In the genomic region with DNA sequence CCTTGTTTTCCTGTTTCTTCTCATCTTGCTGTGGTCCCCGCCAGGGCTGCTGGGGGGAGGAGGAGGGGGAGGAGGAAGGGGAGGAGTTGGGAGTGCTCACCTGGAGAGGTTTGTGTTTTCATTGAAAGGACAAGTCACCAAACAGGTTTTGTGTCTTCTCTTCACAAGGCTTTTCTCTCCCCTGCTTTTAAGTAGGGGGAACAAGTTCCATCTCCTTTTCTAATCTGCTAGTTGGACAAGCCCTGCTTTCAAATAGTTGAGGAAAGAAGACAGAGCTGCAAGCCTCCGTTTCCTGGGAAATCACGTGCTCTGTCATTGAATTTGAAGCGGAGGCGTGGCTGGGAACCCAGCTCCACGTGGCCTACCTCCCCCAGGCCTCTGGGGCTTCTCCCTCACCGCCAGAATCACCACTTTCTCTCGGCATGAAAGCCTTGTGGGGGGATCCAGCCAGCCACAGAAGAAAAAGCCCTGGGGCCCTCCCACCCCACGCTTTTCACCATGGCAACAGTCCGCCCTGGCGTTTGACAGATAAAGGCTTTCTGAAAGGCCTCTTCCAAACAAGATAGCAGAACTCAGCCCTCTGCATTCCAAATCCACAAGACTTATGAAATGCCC, we compare ENCODE assay signal across 9 cellular contexts. TPM values are rescaled to one million over a fixed set of nuclear protein-coding genes. Genes with fewer than 3 reads are reported as not detected.
DNase-seq lines count a peak whose midpoint lies in the region; ATAC-seq, FAIRE-seq and TF ChIP-seq lines count a peak whose summit lies in the region.
"Had no signal": no experiment of that assay in that cellular context is flagged by ENCODE, and none has a peak within 500 bp of the region (broad histone marks: within the 10 kb centered on the region; RNA-seq: fewer than 3 reads in every experiment).

No MANE protein-coding gene starts in this region.

- in situ Hi-C loops in Caki2 (cut with HindIII; ENCODE audit: low pct_unique_long_range_greater_than_20kb, low sequenced_read_pairs), result no loop called here
- in situ Hi-C loops in KBM-7 (cut with MboI; ENCODE audit: low pct_unique_long_range_greater_than_20kb, low sequenced_read_pairs), result no loop called here

- no peaks in the 10 kb centered on the region for H3K9me3 Mint-ChIP-seq in activated T-cell treated with anti-CD3 and anti-CD28 coated beads, Interleukin-2, amount 50 U/mL, for 24 hours

- TF ChIP-seq POLR2A in heart left ventricle (IDR thresholded peaks at IDR 0.05) (no peak), sigmoid colon (IDR thresholded peaks at IDR 0.05) (no peak)

- peak overlapping the region in 5 of 12 donors; percentile 13 to 52 (median 28) for H3K27ac ChIP-seq in heart left ventricle
- H3K27ac ChIP-seq in sigmoid colon, result no peak overlapping the region

- H3K27me3 Mint-ChIP-seq in activated T-cell treated with anti-CD3 and anti-CD28 coated beads, Interleukin-2, amount 50 U/mL, for 24 hours, result peaks cover 17% of the 10 kb centered on the region

- H3K36me3 Mint-ChIP-seq in activated T-cell treated with anti-CD3 and anti-CD28 coated beads, Interleukin-2, amount 50 U/mL, for 24 hours (ENCODE audit: low read depth), result no peaks in the 10 kb centered on the region

- H3K36me3 ChIP-seq in heart left ventricle, result no peaks in the 10 kb centered on the region
- no peaks in the 10 kb centered on the region for H3K36me3 ChIP-seq in sigmoid colon

- TF ChIP-seq EP300 in sigmoid colon (IDR thresholded peaks at IDR 0.05), result no peak

- peak in 2 of 4 donors; percentile 35 to 38 for ATAC-seq in heart left ventricle
- ATAC-seq in HG03521 (IDR thresholded peaks at IDR 0.05; ENCODE audit: unreplicated experiment), result no peak

- intact Hi-C loops in heart left ventricle (cut with DNase I), result no loop called here
- intact Hi-C loops in sigmoid colon (cut with DNase I), result no loop called here

- peaks cover 0 to 43% (median 19%) of the 10 kb centered on the region in 12 donors for H3K4me1 ChIP-seq in heart left ventricle
- peaks cover 0 to 23% (median 16%) of the 10 kb centered on the region in 4 donors for H3K4me1 ChIP-seq in sigmoid colon

- H3K27me3 ChIP-seq in heart left ventricle (no peaks in the 10 kb centered on the region), sigmoid colon (peaks cover 0 to 13% (median 10%) of the 10 kb centered on the region in 3 donors)

- H3K27ac Mint-ChIP-seq in activated T-cell treated with anti-CD3 and anti-CD28 coated beads, Interleukin-2, amount 50 U/mL, for 24 hours, result peak overlapping the region; percentile 78

- DNase-seq in Caki2 (ENCODE audit: low read depth) (peak; percentile 74), KBM-7 (peak; percentile 91), heart left ventricle (peak; percentile 27 to 67 (median 57)), sigmoid colon (peak; percentile 52), T1000 (lab: John Stamatoyannopoulos, UW) (no peak), urothelium cell line (ENCODE audit: low spot score) (no peak)
- peak; percentile 59 for DNase-seq in activated T-cell treated with anti-CD3 and anti-CD28 coated beads, Interleukin-2, amount 50 U/mL, for 24 hours

- H3K4me3 ChIP-seq in heart left ventricle (no peak overlapping the region), sigmoid colon (no peak overlapping the region)

- H3K4me3 Mint-ChIP-seq in activated T-cell treated with anti-CD3 and anti-CD28 coated beads, Interleukin-2, amount 50 U/mL, for 24 hours, result no peak overlapping the region

- H3K4me1 Mint-ChIP-seq in activated T-cell treated with anti-CD3 and anti-CD28 coated beads, Interleukin-2, amount 50 U/mL, for 24 hours (ENCODE audit: low read depth), result peaks cover 22% of the 10 kb centered on the region

- 10 to 28% (median 16%) methylated on average over 10 to 11 of the region's 11 CpGs for WGBS in heart left ventricle, 4 donors
- WGBS in sigmoid colon, 2 donors, result 10 to 14% methylated on average over 11 of the region's 11 CpGs

- FAIRE-seq in urothelium cell line (lab: Jason Lieb, UNC), result no peak
- FAIRE-seq: colon had no signal

- TF ChIP-seq CTCF in heart left ventricle (IDR thresholded peaks at IDR 0.05), result no peak
- no peak for TF ChIP-seq CTCF in sigmoid colon (IDR thresholded peaks at IDR 0.05)

- H3K9me3 ChIP-seq in heart left ventricle (no peaks in the 10 kb centered on the region), sigmoid colon (no peaks in the 10 kb centered on the region)

RNA-seq across cellular contexts. Expression of gene PROSER2, which starts 51.5 kb away (rescaled TPM):
- total RNA-seq in Caki2 (2014; rRNA removed; shearing (Covaris generic); ENCODE audit: low replicate concordance), result 83.5 and 84.9 TPM in 2 replicates
- total RNA-seq in heart left ventricle, result 1 to 10 TPM in 4 of 9 donors, under 1 TPM in 5; 0.58 to 3.3 (median 0.84) TPM
- under 1 TPM; 0.38 to 0.78 TPM for polyA plus RNA-seq in heart left ventricle
- 1 to 10 TPM in 3 of 4 donors, under 1 TPM in 1; 0.71 to 2.5 (median 1.6) TPM for total RNA-seq in sigmoid colon
- 1 to 10 TPM in 2 of 3 donors, under 1 TPM in 1; 0.60 to 2.8 (median 2.3) TPM for polyA plus RNA-seq in sigmoid colon

Comparison
In these comparisons a context has a peak if more than half of its experiments do, and no peak if none do; other contexts are left out.
1. DNase-seq: peak in Caki2 (single experiment), KBM-7 (single experiment), activated T-cell treated with anti-CD3 and anti-CD28 coated beads, Interleukin-2, amount 50 U/mL, for 24 hours (single experiment), heart left ventricle (5 of 5) and sigmoid colon (single experiment); none in T1000 (single experiment) and urothelium cell line (single experiment).
2. RNA of gene PROSER2, which starts 51.5 kb away (total RNA-seq): 83.5 to 84.9 TPM in Caki2; 0.71 to 2.5 TPM in sigmoid colon and 0.58 to 3.3 TPM in heart left ventricle; every median in the first group is over 10 times any median in the second.